ENCODE assay signal across 13 cellular contexts in the genomic region with DNA sequence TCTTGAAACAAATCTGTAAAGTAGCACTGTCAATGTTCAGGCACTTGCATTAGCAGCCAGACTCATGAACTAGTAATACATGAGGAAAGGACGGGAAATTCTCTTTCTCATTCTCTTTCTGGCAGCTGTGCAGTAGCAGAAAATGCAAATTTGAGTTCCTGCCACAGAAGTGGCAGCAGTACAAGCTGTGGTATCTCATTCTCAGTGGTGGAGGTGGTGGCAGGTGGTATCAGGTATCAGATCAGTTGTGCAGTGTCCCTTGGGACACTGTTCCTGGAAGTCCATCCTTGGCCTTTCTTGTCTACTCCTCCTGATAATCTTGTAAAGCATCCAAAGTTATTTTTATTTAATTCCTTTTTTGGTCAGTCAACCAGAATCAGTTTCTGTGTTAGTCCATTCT.
DNase-seq lines count a peak whose midpoint lies in the region; ATAC-seq and TF ChIP-seq lines count a peak whose summit lies in the region.
"Had no signal": no experiment of that assay in that cellular context is flagged by ENCODE, and none has a peak within 500 bp of the region (broad histone marks: within the 10 kb centered on the region; RNA-seq: fewer than 3 reads in every experiment).

No MANE protein-coding gene starts in this region.

- H3K4me1 ChIP-seq in tibial artery (no peaks in the 10 kb centered on the region), colonic mucosa (no peaks in the 10 kb centered on the region)

- H3K4me3 ChIP-seq in tibial artery: no peak overlapping the region
- no peak overlapping the region for H3K4me3 ChIP-seq in colonic mucosa

- H3K9ac ChIP-seq in colonic mucosa (ENCODE audit: low read depth in 2 of 2, low read length in 2 of 2): no peak overlapping the region

- peak; percentile 7 for DNase-seq in DMS 273 treated with DMSO at 0.1 percent for 48 hours (lab: John Stamatoyannopoulos, UW)
- DNase-seq in GM19240 (ENCODE audit: insufficient read length, low spot score): peak; percentile 33
- DNase-seq in GDM1 (lab: John Stamatoyannopoulos, UW): no peak
- DNase-seq in tibial artery: no peak
- DNase-seq in activated CD4-positive, CD25-positive, alpha-beta regulatory T cell treated with anti-CD3 and anti-CD28 coated beads, Interleukin-2, amount 50 U/mL, for 72 hours: no peak
- no peak for DNase-seq in colonic mucosa
- DNase-seq: DND-41; natural killer cell; NK-92 treated with Interleukin-12 subunit alpha and Interleukin-12 subunit beta, amount 100 ng/mL, for 24 hours; small intestine; T-cell had no signal

- H3K27ac ChIP-seq in tibial artery: no peak overlapping the region
- H3K27ac ChIP-seq in colonic mucosa: no peak overlapping the region

- no peaks in the 10 kb centered on the region for H3K36me3 ChIP-seq in tibial artery
- no peaks in the 10 kb centered on the region for H3K36me3 ChIP-seq in colonic mucosa

- intact Hi-C loops in tibial artery (cut with DNase I; ENCODE audit: low total_unique reads): no loop called here
- intact Hi-C loops in colonic mucosa (cut with DNase I): no loop called here

- H3K9me3 ChIP-seq in tibial artery: peaks cover 0 to 3% (median 0%) of the 10 kb centered on the region in 3 donors
- H3K9me3 ChIP-seq in colonic mucosa: no peaks in the 10 kb centered on the region

- TF ChIP-seq CTCF in tibial artery (IDR thresholded peaks at IDR 0.05) (no peak), colonic mucosa (IDR thresholded peaks at IDR 0.05) (no peak)

- peak; percentile 97 for ATAC-seq in HG02678 (IDR thresholded peaks at IDR 0.05; ENCODE audit: unreplicated experiment)
- ATAC-seq in HG03460 (IDR thresholded peaks at IDR 0.05; ENCODE audit: unreplicated experiment): peak; percentile 98
- ATAC-seq: natural killer cell, T-cell had no signal

- no peaks in the 10 kb centered on the region for H3K27me3 ChIP-seq in tibial artery
- no peaks in the 10 kb centered on the region for H3K27me3 ChIP-seq in colonic mucosa

Comparison
In these comparisons a context has a peak if more than half of its experiments do, and no peak if none do; other contexts are left out.
1. DNase-seq: peak in DMS 273 treated with DMSO at 0.1 percent for 48 hours (single experiment) and GM19240 (single experiment); none in GDM1 (single experiment), tibial artery (0 of 2), activated CD4-positive, CD25-positive, alpha-beta regulatory T cell treated with anti-CD3 and anti-CD28 coated beads, Interleukin-2, amount 50 U/mL, for 72 hours (single experiment) and colonic mucosa (single experiment).